ENCODE assay signal across 18 cellular contexts in the genomic region with DNA sequence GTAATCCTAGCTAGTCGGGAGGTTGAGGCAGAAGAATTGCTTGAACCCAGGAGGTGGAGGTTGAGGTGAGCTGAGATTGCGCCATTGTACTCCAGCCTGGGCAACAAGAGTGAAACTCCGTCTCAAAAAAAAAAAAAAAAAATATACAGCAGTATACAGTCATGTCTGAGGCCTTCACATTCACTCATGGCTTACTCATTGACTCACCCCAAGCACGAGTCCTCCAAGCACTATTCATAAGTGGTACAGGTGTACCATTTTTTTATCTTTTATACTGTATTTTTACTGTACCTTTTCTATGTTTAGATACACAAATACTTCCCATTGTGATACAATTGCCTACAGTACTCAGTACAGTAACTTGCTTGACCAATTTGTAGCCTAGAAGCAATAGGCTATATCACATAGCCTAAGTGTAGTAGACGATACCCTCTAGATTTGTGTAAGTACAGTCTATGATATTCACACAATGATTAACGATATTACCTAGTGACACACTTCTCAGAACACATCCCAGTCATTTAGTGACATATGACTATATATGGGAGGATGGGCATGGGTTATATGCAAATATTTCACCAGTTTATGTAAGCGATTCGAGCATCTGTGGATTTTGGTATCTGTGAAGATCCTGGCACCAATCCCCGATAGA. TPM values are rescaled to one million over a fixed set of nuclear protein-coding genes. Genes with fewer than 3 reads are reported as not detected.
A peak's percentile ranks its signal among the peaks of the same experiment; 100 is the strongest.
DNase-seq lines count a peak whose midpoint lies in the region; ATAC-seq lines count a peak whose summit lies in the region.
"Had no signal": no experiment of that assay in that cellular context is flagged by ENCODE, and none has a peak within 500 bp of the region (broad histone marks: within the 10 kb centered on the region; RNA-seq: fewer than 3 reads in every experiment).

No MANE protein-coding gene starts in this region.

- ATAC-seq in GM18873 (IDR thresholded peaks at IDR 0.05; ENCODE audit: low FRiP score, unreplicated experiment) (peak; percentile 64), HG03354 (IDR thresholded peaks at IDR 0.05; ENCODE audit: poor library complexity, severe bottlenecking, unreplicated experiment) (peak; percentile 69), GM21390 (IDR thresholded peaks at IDR 0.05; ENCODE audit: unreplicated experiment) (no peak), HG02610 (IDR thresholded peaks at IDR 0.05; ENCODE audit: unreplicated experiment) (no peak), HG03108 (IDR thresholded peaks at IDR 0.05; ENCODE audit: unreplicated experiment) (no peak)

- DNase-seq in Caki2 (ENCODE audit: low read depth) (peak; percentile 32), amniotic epithelial cell (ENCODE audit: low read depth) (peak; percentile 65)
- DNase-seq in activated CD4-positive, alpha-beta T cell treated with anti-CD3 and anti-CD28 coated beads for 1 hour, result no peak
- DNase-seq: brain microvascular endothelial cell; CD8-positive, alpha-beta memory T cell; foreskin melanocyte; H9; kidney; NCI-H1105 treated with DMSO at 0.1 percent for 48 hours; NCI-H69; sigmoid colon; stimulated activated naive B cell treated with anti-CD40 and anti-IgM and Interleukin-4, amounts not matched to agents 10 μg/mL and 1 μg/mL and 100 μg/mL, for 72 hours; thyroid gland had no signal

- in situ Hi-C loops in Caki2 (cut with HindIII; ENCODE audit: low pct_unique_long_range_greater_than_20kb, low sequenced_read_pairs), result loop anchor here (25.0 kb wide), 1 partner anchor 806 kb away; no protein-coding TSS in a partner anchor

RNA-seq across cellular contexts. Expression of a gene that starts 12.2 kb away (rescaled TPM):
- total RNA-seq in Caki2 (2014; rRNA removed; shearing (Covaris generic); ENCODE audit: low replicate concordance), result 39.9 and 41.7 TPM in 2 replicates

RNA-seq across cellular contexts. Expression of a gene that starts 51.4 kb away (rescaled TPM):
- total RNA-seq in Caki2 (2014; rRNA removed; shearing (Covaris generic); ENCODE audit: low replicate concordance), result 45.5 and 46.1 TPM in 2 replicates

Comparison
In these comparisons a context has a peak if more than half of its experiments do, and no peak if none do; other contexts are left out.
1. ATAC-seq: peak in GM18873 (single experiment) and HG03354 (single experiment); none in GM21390 (single experiment), HG02610 (single experiment) and HG03108 (single experiment).